17 cellular contexts compared by ENCODE assay signal in the genomic region with DNA sequence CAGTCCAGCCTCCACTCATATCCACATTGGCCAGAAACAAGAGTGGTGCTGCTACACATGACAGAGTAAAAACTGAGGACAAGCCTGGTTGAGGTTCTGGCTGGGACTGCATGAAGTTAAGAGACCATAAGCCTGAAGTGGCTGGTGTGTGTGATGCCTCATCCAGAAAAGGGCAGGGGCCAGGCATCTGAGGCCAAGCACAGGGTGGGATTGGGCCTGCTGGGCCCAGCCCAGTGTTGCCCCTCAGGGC. TPM values are rescaled to one million over a fixed set of nuclear protein-coding genes. Genes with fewer than 3 reads are reported as not detected.
DNase-seq lines count a peak whose midpoint lies in the region; ATAC-seq and TF ChIP-seq lines count a peak whose summit lies in the region.
"Had no signal": no experiment of that assay in that cellular context is flagged by ENCODE, and none has a peak within 500 bp of the region (broad histone marks: within the 10 kb centered on the region; RNA-seq: fewer than 3 reads in every experiment).

No MANE protein-coding gene starts in this region.

- TF ChIP-seq CTCF in right atrium auricular region (IDR thresholded peaks at IDR 0.05) (no peak), osteocyte (IDR thresholded peaks at IDR 0.05) (no peak), upper lobe of right lung (IDR thresholded peaks at IDR 0.05) (no peak)

- no peaks in the 10 kb centered on the region for H3K36me3 Mint-ChIP-seq in osteocyte (ENCODE audit: unreplicated experiment)
- H3K36me3 Mint-ChIP-seq: CD4-positive, CD25-positive, alpha-beta regulatory T cell; IgD-negative memory B cell had no signal

- no peaks in the 10 kb centered on the region for H3K27me3 ChIP-seq in right cardiac atrium (ENCODE audit: control insufficient read depth, insufficient read depth)
- H3K27me3 ChIP-seq in right atrium auricular region, result no peaks in the 10 kb centered on the region
- H3K27me3 ChIP-seq in upper lobe of right lung, result no peaks in the 10 kb centered on the region

- peak overlapping the region; percentile 34 for H3K27ac Mint-ChIP-seq in osteocyte (ENCODE audit: unreplicated experiment)
- H3K27ac Mint-ChIP-seq: CD4-positive, CD25-positive, alpha-beta regulatory T cell had no signal

- H3K27ac ChIP-seq in right cardiac atrium (ENCODE audit: low read length) (peak overlapping the region; percentile 8), right atrium auricular region (peak overlapping the region in 1 of 2 donors; percentile 24), cingulate gyrus (ENCODE audit: low read depth, low read length) (peak overlapping the region; percentile 79), upper lobe of right lung (peak overlapping the region; percentile 63)
- H3K27ac ChIP-seq: A549 had no signal

- ATAC-seq in right cardiac atrium, result peak in 1 of 2 donors; percentile 1
- ATAC-seq in upper lobe of right lung, result no peak
- ATAC-seq: A549 had no signal

- intact Hi-C loops in right cardiac atrium (cut with DNase I) (no loop called here), upper lobe of right lung (cut with DNase I) (no loop called here)

- H3K9me3 Mint-ChIP-seq in osteocyte (ENCODE audit: unreplicated experiment), result no peaks in the 10 kb centered on the region
- H3K9me3 Mint-ChIP-seq: CD4-positive, CD25-positive, alpha-beta regulatory T cell; IgD-negative memory B cell had no signal

- DNase-seq in right cardiac atrium (no peak), right atrium auricular region (ENCODE audit: low spot score) (no peak), osteocyte (ENCODE audit: extremely low spot score, unreplicated experiment) (no peak), upper lobe of right lung (no peak), NCI-H2081 (lab: John Stamatoyannopoulos, UW) (no peak), foreskin melanocyte (no peak), islet precursor cell (no peak)
- DNase-seq: Calu3; CD4-positive, CD25-positive, alpha-beta regulatory T cell; NCI-H1436; NCI-H226; NCI-H526; RPMI8226 had no signal

- H3K4me1 ChIP-seq in right cardiac atrium (ENCODE audit: control insufficient read depth, insufficient read depth, low read length), result peaks cover 8% of the 10 kb centered on the region
- peaks cover 0 to 52% of the 10 kb centered on the region in 2 donors for H3K4me1 ChIP-seq in right atrium auricular region
- H3K4me1 ChIP-seq in upper lobe of right lung, result peaks cover 13% of the 10 kb centered on the region
- H3K4me1 ChIP-seq: HAP-1 had no signal

- no peaks in the 10 kb centered on the region for H3K36me3 ChIP-seq in right atrium auricular region
- no peaks in the 10 kb centered on the region for H3K36me3 ChIP-seq in upper lobe of right lung
- H3K36me3 ChIP-seq: HAP-1 had no signal

- no peaks in the 10 kb centered on the region for H3K9me3 ChIP-seq in right cardiac atrium (ENCODE audit: control insufficient read depth, low read length)
- no peaks in the 10 kb centered on the region for H3K9me3 ChIP-seq in right atrium auricular region
- no peaks in the 10 kb centered on the region for H3K9me3 ChIP-seq in upper lobe of right lung
- H3K9me3 ChIP-seq: A549, HAP-1 had no signal

- H3K4me3 ChIP-seq in right cardiac atrium (ENCODE audit: low read length) (no peak overlapping the region), right atrium auricular region (no peak overlapping the region), upper lobe of right lung (no peak overlapping the region)
- H3K4me3 ChIP-seq: A549, HAP-1 had no signal

- no peaks in the 10 kb centered on the region for H3K27me3 Mint-ChIP-seq in osteocyte (ENCODE audit: unreplicated experiment)
- H3K27me3 Mint-ChIP-seq: CD4-positive, CD25-positive, alpha-beta regulatory T cell; IgD-negative memory B cell had no signal

- no peak overlapping the region for H3K4me3 Mint-ChIP-seq in osteocyte (ENCODE audit: unreplicated experiment)
- H3K4me3 Mint-ChIP-seq: CD4-positive, CD25-positive, alpha-beta regulatory T cell; IgD-negative memory B cell had no signal

- peaks cover 43% of the 10 kb centered on the region for H3K4me1 Mint-ChIP-seq in osteocyte (ENCODE audit: unreplicated experiment)

RNA-seq across cellular contexts. Expression of gene ARVCF, which starts 25.3 kb away (rescaled TPM):
- total RNA-seq in right cardiac atrium (10 to 100 TPM; 11.1 to 27.4 (median 18.4) TPM), right atrium auricular region (10 to 100 TPM; 16.7 to 35.8 TPM), osteocyte (26.5 and 29.3 TPM in 2 replicates), upper lobe of right lung (25.4 TPM)
- 21.7 TPM for polyA plus RNA-seq in right cardiac atrium

RNA-seq across cellular contexts. Expression of gene TANGO2, which starts 29.6 kb away (rescaled TPM):
- total RNA-seq in right cardiac atrium (10 to 100 TPM; 61.1 to 70.4 (median 67.3) TPM), right atrium auricular region (100 to 1,000 TPM in 1 of 2 donors, 10 to 100 TPM in 1; 95.2 to 101 TPM), osteocyte (24.9 and 28.1 TPM in 2 replicates), upper lobe of right lung (37.8 TPM)
- polyA plus RNA-seq in right cardiac atrium, result 64.9 TPM

RNA-seq across cellular contexts. Expression of gene TXNRD2, which starts 49.7 kb away (rescaled TPM):
- total RNA-seq in right cardiac atrium, result 10 to 100 TPM; 18.7 to 28.5 (median 26.0) TPM
- polyA plus RNA-seq in right cardiac atrium, result 32.9 TPM
- total RNA-seq in right atrium auricular region, result 10 to 100 TPM; 16.2 to 18.4 TPM
- 12.6 and 13.1 TPM in 2 replicates for total RNA-seq in osteocyte
- 40.7 TPM for total RNA-seq in upper lobe of right lung

RNA-seq across cellular contexts. Expression of gene COMT, which starts 49.7 kb away (rescaled TPM):
- 10 to 100 TPM; 69.6 to 89.3 (median 84.4) TPM for total RNA-seq in right cardiac atrium
- 102 TPM for polyA plus RNA-seq in right cardiac atrium
- total RNA-seq in right atrium auricular region, result 100 to 1,000 TPM; 142 to 195 TPM
- 92.1 and 94.1 TPM in 2 replicates for total RNA-seq in osteocyte
- total RNA-seq in upper lobe of right lung, result 175 TPM
